Comparison of ENCODE assay signal across 8 cellular contexts in genomic region chr17:58513913-58514794, GRCh38. TPM values are rescaled to one million over a fixed set of nuclear protein-coding genes. Genes with fewer than 3 reads are reported as not detected.
DNase-seq lines count a peak whose midpoint lies in the region; ATAC-seq and TF ChIP-seq lines count a peak whose summit lies in the region.

Gene MTMR4, minus strand, starts transcription at chr17:58514638. Its CDS starts 231 bp downstream, at chr17:58514407.

- peak within 1 kb of the TSS; percentile 85 for H3K4me2 ChIP-seq in mesendoderm (ENCODE audit: low read length)

- H3K36me3 ChIP-seq in endodermal cell (ENCODE audit: control insufficient read depth, insufficient read depth, low read length) (peaks cover 33% of the 10 kb centered on the region), mesendoderm (ENCODE audit: control insufficient read depth, insufficient read depth, low read length) (peaks cover 6% of the 10 kb centered on the region)

- H2BK120ac ChIP-seq in mesendoderm (ENCODE audit: low read depth, low read length): no peak within 1 kb of the TSS

- H3K4me1 ChIP-seq in endodermal cell (ENCODE audit: control insufficient read depth, insufficient read depth, low read length): no peaks in the 10 kb centered on the region
- H3K4me1 ChIP-seq in mesendoderm (ENCODE audit: control insufficient read depth, low read depth, low read length): peaks cover 4% of the 10 kb centered on the region

- H3K27me3 ChIP-seq in endodermal cell (ENCODE audit: control insufficient read depth, insufficient read depth, low read length, poor library complexity, severe bottlenecking) (no peaks in the 10 kb centered on the region), mesendoderm (ENCODE audit: insufficient read depth, low read length, poor library complexity) (no peaks in the 10 kb centered on the region)

- peak within 1 kb of the TSS; percentile 81 for H3K18ac ChIP-seq in mesendoderm (ENCODE audit: low read length)

- no peak within 1 kb of the TSS for H2BK5ac ChIP-seq in mesendoderm (ENCODE audit: low read length)

- no peaks in the 10 kb centered on the region for H3K9me3 ChIP-seq in endodermal cell (ENCODE audit: control insufficient read depth, low read length)

- H3K9ac ChIP-seq in endodermal cell (ENCODE audit: extremely low read depth, low read length, poor library complexity, severe bottlenecking): peak within 1 kb of the TSS; percentile 50
- H3K9ac ChIP-seq in mesendoderm (ENCODE audit: low read length): peak within 1 kb of the TSS; percentile 85

- peaks cover 13% of the 10 kb centered on the region for H3K79me1 ChIP-seq in mesendoderm (ENCODE audit: low read length)

- H3K4ac ChIP-seq in mesendoderm (ENCODE audit: low read depth, low read length): peak within 1 kb of the TSS; percentile 58

- H2BK15ac ChIP-seq in mesendoderm (replicated peaks; ENCODE audit: low read depth): no peak within 1 kb of the TSS

- H3K27ac ChIP-seq in endodermal cell (ENCODE audit: low read depth, low read length) (peak within 1 kb of the TSS; percentile 34), mesendoderm (ENCODE audit: low read depth, low read length) (peak within 1 kb of the TSS; percentile 63)

- H3K56ac ChIP-seq in mesendoderm (ENCODE audit: low read length): peak within 1 kb of the TSS; percentile 93

- H3K36me3 Mint-ChIP-seq in endodermal cell (ENCODE audit: low read depth): peaks cover 32% of the 10 kb centered on the region

- ATAC-seq in HG03378 (IDR thresholded peaks at IDR 0.05; ENCODE audit: unreplicated experiment): no peak

- peak within 1 kb of the TSS; percentile 95 for H4K8ac ChIP-seq in mesendoderm (ENCODE audit: low read depth, low read length)

- H3K79me2 ChIP-seq in mesendoderm (ENCODE audit: control insufficient read depth, insufficient read depth, low read length): peaks cover 2% of the 10 kb centered on the region

- no peaks in the 10 kb centered on the region for H3K27me3 Mint-ChIP-seq in endodermal cell (ENCODE audit: insufficient read depth)

- H4K5ac ChIP-seq in mesendoderm (ENCODE audit: low read length): no peak within 1 kb of the TSS

- H2AK5ac ChIP-seq in mesendoderm (ENCODE audit: low read length): peak within 1 kb of the TSS; percentile 22

- no peaks in the 10 kb centered on the region for H3K9me3 Mint-ChIP-seq in endodermal cell

- peak within 1 kb of the TSS; percentile 82 for H3K4me3 Mint-ChIP-seq in endodermal cell

- H3K4me3 ChIP-seq in endodermal cell (ENCODE audit: low read length): peak within 1 kb of the TSS; percentile 87
- peak within 1 kb of the TSS; percentile 82 for H3K4me3 ChIP-seq in mesendoderm (ENCODE audit: low read length)

- H3K27ac Mint-ChIP-seq in endodermal cell: peak within 1 kb of the TSS; percentile 91

- DNase-seq in DMS153 treated with DMSO at 0.1 percent for 48 hours (lab: John Stamatoyannopoulos, UW; ENCODE audit: unreplicated experiment) (peak; percentile 65), HT-29 (ENCODE audit: low spot score) (peak; percentile 77), NOMO-1 treated with DMSO at 0.1 percent for 48 hours (lab: John Stamatoyannopoulos, UW; ENCODE audit: unreplicated experiment) (peak; percentile 72), endodermal cell (peak; percentile 98), mesendoderm (peak; percentile 92)
- peak; percentile 34 for DNase-seq in activated CD8-positive, alpha-beta memory T cell treated with anti-CD3 and anti-CD28 coated beads, Interleukin-2, amount 50 U/mL, for 1 hour (ENCODE audit: extremely low read depth)
- DNase-seq in stimulated activated CD8-positive, alpha-beta memory T cell treated with anti-CD3 and anti-CD28 coated beads, Interleukin-12 subunit alpha, Interleukin-12 subunit beta, amount 100 ng/mL, for 24 hours (ENCODE audit: extremely low read depth): peak; percentile 53

- H3K4me1 Mint-ChIP-seq in endodermal cell: peaks cover 22% of the 10 kb centered on the region

- no peak for TF ChIP-seq CTCF in endodermal cell (conservative IDR thresholded peaks at IDR 0.05)

- H3K23ac ChIP-seq in mesendoderm (ENCODE audit: low read length): no peak within 1 kb of the TSS

- 0 to 1% methylated on average over 17 to 64 of the region's 64 CpGs for WGBS in endodermal cell (ENCODE audit: insufficient coverage in 1 of 2, insufficient read length in 1 of 2), 2 experiments
- WGBS in mesendoderm (ENCODE audit: extremely low coverage, insufficient coverage, low lambda C conversion rate): no CpG with 5 or more reads among the region's 64 CpGs

RNA-seq across cellular contexts. Expression of gene MTMR4, which starts in this region (rescaled TPM):
- total RNA-seq in HT-29 (2014; rRNA removed; shearing (Covaris generic)): 39.1 and 50.0 TPM in 2 replicates
- total RNA-seq in endodermal cell: 10 to 100 TPM; 39.4 to 52.9 TPM
- polyA plus RNA-seq in endodermal cell (2013, experiment 1 of 2): 43.6 TPM
- polyA plus RNA-seq in endodermal cell (2013, experiment 2 of 2): 39.0 TPM
- 10.5 TPM for polyA plus RNA-seq in mesendoderm (2013, experiment 1 of 2)
- 10.3 TPM for polyA plus RNA-seq in mesendoderm (2013, experiment 2 of 2)

Comparison
In these comparisons a context has a peak if more than half of its experiments do, and no peak if none do; other contexts are left out.
1. DNase-seq: peak in every context shown above with its lines; median percentile 98 in endodermal cell; 92 in mesendoderm; 77 in HT-29; 72 in NOMO-1 treated with DMSO at 0.1 percent for 48 hours; 65 in DMS153 treated with DMSO at 0.1 percent for 48 hours; 53 in stimulated activated CD8-positive, alpha-beta memory T cell treated with anti-CD3 and anti-CD28 coated beads, Interleukin-12 subunit alpha, Interleukin-12 subunit beta, amount 100 ng/mL, for 24 hours; 34 in activated CD8-positive, alpha-beta memory T cell treated with anti-CD3 and anti-CD28 coated beads, Interleukin-2, amount 50 U/mL, for 1 hour.